ENCODE assay signal across 15 cellular contexts in the genomic region with DNA sequence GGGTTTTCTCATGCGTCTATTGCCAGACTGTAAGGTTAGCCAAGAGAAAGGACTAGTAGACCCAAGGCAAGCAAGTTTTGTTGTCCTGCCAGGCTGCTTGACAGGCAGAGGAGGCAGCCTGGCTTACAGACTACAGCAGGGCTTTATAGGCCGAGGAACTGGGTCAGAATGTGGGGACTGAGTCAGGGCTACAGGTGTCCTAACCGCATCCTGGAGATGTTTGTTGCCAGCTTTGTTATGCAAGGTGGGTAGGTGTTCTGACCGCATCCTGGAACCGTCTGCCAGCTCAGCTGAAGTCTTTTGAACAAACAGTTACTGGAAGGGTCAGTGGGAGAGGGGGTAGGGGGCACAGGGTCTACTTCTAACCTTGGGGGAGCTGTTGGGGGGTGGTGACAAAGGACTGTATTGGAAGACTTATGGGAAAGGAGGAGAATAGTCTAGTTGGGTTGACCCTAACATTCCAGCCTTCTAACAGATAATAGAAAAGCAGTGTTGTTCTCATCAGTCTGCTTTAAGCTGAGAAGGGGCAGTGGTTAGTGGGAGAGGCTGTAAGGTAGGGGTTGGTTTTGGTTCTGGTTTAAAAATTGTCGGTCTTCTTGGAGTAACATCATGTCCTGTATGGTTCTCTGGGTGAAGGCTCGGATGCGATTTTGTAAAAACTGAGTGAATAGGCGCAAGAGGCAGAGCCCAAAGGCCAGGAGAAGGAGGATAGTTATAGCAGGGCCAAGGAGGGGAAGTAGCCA.
DNase-seq lines count a peak whose midpoint lies in the region; ATAC-seq and TF ChIP-seq lines count a peak whose summit lies in the region.
"Had no signal": no experiment of that assay in that cellular context is flagged by ENCODE, and none has a peak within 500 bp of the region (broad histone marks: within the 10 kb centered on the region; RNA-seq: fewer than 3 reads in every experiment).

No MANE protein-coding gene starts in this region.

- H3K4me3 ChIP-seq in NT2/D1 (ENCODE audit: insufficient read length, low read depth): no peak overlapping the region
- no peak overlapping the region for H3K4me3 ChIP-seq in astrocyte of the spinal cord (ENCODE audit: low read depth, low read length)
- H3K4me3 ChIP-seq in neural progenitor cell: no peak overlapping the region
- H3K4me3 ChIP-seq: PC-9, upper lobe of left lung had no signal

- peak; percentile 4 to 73 for ATAC-seq in activated T-cell treated with anti-CD3 and anti-CD28 coated beads, Interleukin-2, amount 50 U/mL, for 4 hours

- no peak for TF ChIP-seq CTCF in astrocyte of the spinal cord (IDR thresholded peaks at IDR 0.05; ENCODE audit: low read depth, low read length)
- no peak for TF ChIP-seq CTCF in neural progenitor cell (IDR thresholded peaks at IDR 0.05)

- in situ Hi-C loops in astrocyte of the spinal cord (cut with HindIII; ENCODE audit: low sequenced_read_pairs): no loop called here

- H4K20me1 ChIP-seq in neural progenitor cell (ENCODE audit: low read depth): no peaks in the 10 kb centered on the region

- H3K27ac ChIP-seq in neural progenitor cell: no peak overlapping the region
- H3K27ac ChIP-seq: PC-9, upper lobe of left lung had no signal

- no peaks in the 10 kb centered on the region for H3F3A ChIP-seq in neural progenitor cell (ENCODE audit: low read depth)

- H3K9ac ChIP-seq in NT2/D1 (ENCODE audit: insufficient read length, low read depth) (no peak overlapping the region), neural progenitor cell (no peak overlapping the region)

- no peaks in the 10 kb centered on the region for H3K9me3 ChIP-seq in NT2/D1 (ENCODE audit: insufficient read depth, low read length)
- no peaks in the 10 kb centered on the region for H3K9me3 ChIP-seq in neural progenitor cell (ENCODE audit: low read depth)

- no peaks in the 10 kb centered on the region for H3K36me3 Mint-ChIP-seq in activated T-cell treated with anti-CD3 and anti-CD28 coated beads, Interleukin-2, amount 50 U/mL, for 4 hours (ENCODE audit: insufficient read depth)
- no peaks in the 10 kb centered on the region for H3K36me3 Mint-ChIP-seq in neural progenitor cell
- no peaks in the 10 kb centered on the region for H3K36me3 Mint-ChIP-seq in activated T-helper 2 cell treated with anti-CD3 and anti-CD28 coated beads, Interferon-gamma antibody, Interleukin-2, Interleukin-4, amounts not matched to agents 10 μg/mL and 5 μg/mL and 100 μg/mL, durations not matched to agents 14 hours and 24 hours and 36 hours (ENCODE audit: low read depth)

- H3K4me1 ChIP-seq in NT2/D1 (ENCODE audit: insufficient read depth, insufficient read length) (no peaks in the 10 kb centered on the region), neural progenitor cell (no peaks in the 10 kb centered on the region)
- H3K4me1 ChIP-seq: upper lobe of left lung had no signal

- H3K27ac Mint-ChIP-seq in neural progenitor cell: no peak overlapping the region
- no peak overlapping the region for H3K27ac Mint-ChIP-seq in activated T-helper 2 cell treated with anti-CD3 and anti-CD28 coated beads, Interferon-gamma antibody, Interleukin-2, Interleukin-4, amounts not matched to agents 10 μg/mL and 5 μg/mL and 100 μg/mL, durations not matched to agents 14 hours and 24 hours and 36 hours

- H3K36me3 ChIP-seq in NT2/D1 (ENCODE audit: insufficient read depth, insufficient read length, low read length) (no peaks in the 10 kb centered on the region), neural progenitor cell (no peaks in the 10 kb centered on the region)
- H3K36me3 ChIP-seq: upper lobe of left lung had no signal

- H3K27me3 ChIP-seq in NT2/D1 (ENCODE audit: insufficient read depth, insufficient read length) (no peaks in the 10 kb centered on the region), neural progenitor cell (no peaks in the 10 kb centered on the region)
- H3K27me3 ChIP-seq: upper lobe of left lung had no signal

- DNase-seq in activated T-cell treated with anti-CD3 and anti-CD28 coated beads, Interleukin-2, amount 50 U/mL, for 4 hours: no peak
- DNase-seq in activated T-cell treated with anti-CD3 and anti-CD28 coated beads, Interleukin-2, amount 50 U/mL, for 48 hours: no peak
- DNase-seq in NT2/D1 (ENCODE audit: low read depth, low spot score) (peak; percentile 6), astrocyte of the spinal cord (ENCODE audit: low read depth, low spot score) (peak; percentile 46), neural progenitor cell (ENCODE audit: low spot score) (no peak), amniotic stem cell (lab: John Stamatoyannopoulos, UW) (no peak), DMS 273 treated with DMSO at 0.1 percent for 48 hours (lab: John Stamatoyannopoulos, UW) (no peak)
- no peak for DNase-seq in activated T-helper 2 cell treated with anti-CD3 and anti-CD28 coated beads, Interferon-gamma antibody, Interleukin-2, Interleukin-4, amounts not matched to agents 10 μg/mL and 5 μg/mL and 100 μg/mL, durations not matched to agents 14 hours and 24 hours and 36 hours (ENCODE audit: low spot score)
- DNase-seq: dermis blood vessel endothelial cell, mesenchymal stem cell, NCI-H1092, NCI-H2227 treated with DMSO at 0.1 percent for 48 hours, nucleus accumbens, PC-9, upper lobe of left lung had no signal

- peak overlapping the region; percentile 74 for H2AFZ ChIP-seq in neural progenitor cell (replicated peaks)
- H2AFZ ChIP-seq: PC-9 had no signal

- H3K27me3 Mint-ChIP-seq in activated T-cell treated with anti-CD3 and anti-CD28 coated beads, Interleukin-2, amount 50 U/mL, for 4 hours (ENCODE audit: low read depth): no peaks in the 10 kb centered on the region
- peaks cover 2% of the 10 kb centered on the region for H3K27me3 Mint-ChIP-seq in neural progenitor cell (ENCODE audit: insufficient read depth, low read depth)
- H3K27me3 Mint-ChIP-seq in activated T-helper 2 cell treated with anti-CD3 and anti-CD28 coated beads, Interferon-gamma antibody, Interleukin-2, Interleukin-4, amounts not matched to agents 10 μg/mL and 5 μg/mL and 100 μg/mL, durations not matched to agents 14 hours and 24 hours and 36 hours (ENCODE audit: low read depth): no peaks in the 10 kb centered on the region

- no peaks in the 10 kb centered on the region for H3K79me2 ChIP-seq in neural progenitor cell (ENCODE audit: low read depth)

- H3K4me1 Mint-ChIP-seq in activated T-cell treated with anti-CD3 and anti-CD28 coated beads, Interleukin-2, amount 50 U/mL, for 4 hours (ENCODE audit: low read depth): no peaks in the 10 kb centered on the region
- H3K4me1 Mint-ChIP-seq in neural progenitor cell: no peaks in the 10 kb centered on the region
- no peaks in the 10 kb centered on the region for H3K4me1 Mint-ChIP-seq in activated T-helper 2 cell treated with anti-CD3 and anti-CD28 coated beads, Interferon-gamma antibody, Interleukin-2, Interleukin-4, amounts not matched to agents 10 μg/mL and 5 μg/mL and 100 μg/mL, durations not matched to agents 14 hours and 24 hours and 36 hours (ENCODE audit: low read depth)

- intact Hi-C loops in activated T-helper 2 cell treated with anti-CD3 and anti-CD28 coated beads, Interferon-gamma antibody, Interleukin-2, Interleukin-4, amounts not matched to agents 10 μg/mL and 5 μg/mL and 100 μg/mL, durations not matched to agents 14 hours and 24 hours and 36 hours (cut with micrococcal nuclease): no loop called here

- no peak overlapping the region for H3K4me3 Mint-ChIP-seq in activated T-cell treated with anti-CD3 and anti-CD28 coated beads, Interleukin-2, amount 50 U/mL, for 4 hours
- H3K4me3 Mint-ChIP-seq in neural progenitor cell: no peak overlapping the region
- H3K4me3 Mint-ChIP-seq in activated T-helper 2 cell treated with anti-CD3 and anti-CD28 coated beads, Interferon-gamma antibody, Interleukin-2, Interleukin-4, amounts not matched to agents 10 μg/mL and 5 μg/mL and 100 μg/mL, durations not matched to agents 14 hours and 24 hours and 36 hours (ENCODE audit: low read depth): no peak overlapping the region

- H3K4me2 ChIP-seq in neural progenitor cell: no peak overlapping the region
- H3K4me2 ChIP-seq: PC-9 had no signal

- peaks cover 27% of the 10 kb centered on the region for H3K9me3 Mint-ChIP-seq in activated T-cell treated with anti-CD3 and anti-CD28 coated beads, Interleukin-2, amount 50 U/mL, for 4 hours
- H3K9me3 Mint-ChIP-seq in neural progenitor cell: no peaks in the 10 kb centered on the region
- peaks cover 57% of the 10 kb centered on the region for H3K9me3 Mint-ChIP-seq in activated T-helper 2 cell treated with anti-CD3 and anti-CD28 coated beads, Interferon-gamma antibody, Interleukin-2, Interleukin-4, amounts not matched to agents 10 μg/mL and 5 μg/mL and 100 μg/mL, durations not matched to agents 14 hours and 24 hours and 36 hours

Comparison
In these comparisons a context has a peak if more than half of its experiments do, and no peak if none do; other contexts are left out.
1. DNase-seq: peak in NT2/D1 (single experiment) and astrocyte of the spinal cord (single experiment); none in activated T-cell treated with anti-CD3 and anti-CD28 coated beads, Interleukin-2, amount 50 U/mL, for 4 hours (single experiment), activated T-cell treated with anti-CD3 and anti-CD28 coated beads, Interleukin-2, amount 50 U/mL, for 48 hours (0 of 2), neural progenitor cell (single experiment), activated T-helper 2 cell treated with anti-CD3 and anti-CD28 coated beads, Interferon-gamma antibody, Interleukin-2, Interleukin-4, amounts not matched to agents 10 μg/mL and 5 μg/mL and 100 μg/mL, durations not matched to agents 14 hours and 24 hours and 36 hours (single experiment), amniotic stem cell (single experiment) and DMS 273 treated with DMSO at 0.1 percent for 48 hours (single experiment).